26 cellular contexts compared by ENCODE assay signal in the genomic region with DNA sequence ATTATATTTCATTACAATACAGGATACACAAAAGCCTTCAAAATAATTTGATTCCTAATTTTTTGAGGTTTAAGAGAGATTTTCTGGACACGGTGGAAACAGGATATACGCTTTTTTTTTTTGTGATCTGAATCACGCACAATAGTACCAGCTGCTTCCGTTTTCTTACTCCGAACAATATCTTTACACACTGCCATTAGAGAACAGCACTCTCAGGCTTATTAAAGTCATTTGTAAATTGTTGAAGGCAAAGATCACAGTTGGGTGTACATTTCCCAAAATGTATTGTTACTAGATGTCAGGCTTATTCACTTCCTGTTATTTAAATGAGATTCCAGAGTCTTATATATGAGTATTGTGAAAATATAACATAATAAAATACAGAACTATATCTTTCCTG.
DNase-seq lines count a peak whose midpoint lies in the region; ATAC-seq and TF ChIP-seq lines count a peak whose summit lies in the region.
"Had no signal": no experiment of that assay in that cellular context is flagged by ENCODE, and none has a peak within 500 bp of the region (broad histone marks: within the 10 kb centered on the region; RNA-seq: fewer than 3 reads in every experiment).

No MANE protein-coding gene starts in this region.

- intact Hi-C loops in left ventricle myocardium inferior (cut with micrococcal nuclease) = no loop called here
- intact Hi-C loops in heart right ventricle (cut with DNase I) = loop anchor here in 3 of 10 donors (5.0 to 10.0 kb wide), 2 partner anchors 47 to 69 kb away; partner anchors contain the start of gene TMEM47 (in 2 of the 3)
- intact Hi-C loops in activated CD4-positive, alpha-beta T cell treated with anti-CD3 and anti-CD28 coated beads, Interleukin-2, amount 10 ng/mL, durations not matched to agents 24 days and 14 days (cut with micrococcal nuclease) = no loop called here

- H3K36me3 ChIP-seq in left ventricle myocardium inferior (no peaks in the 10 kb centered on the region), heart right ventricle (no peaks in the 10 kb centered on the region)
- H3K36me3 ChIP-seq: lower lobe of right lung, upper lobe of left lung, WERI-Rb-1 had no signal

- H3K27me3 Mint-ChIP-seq in activated CD4-positive, alpha-beta T cell treated with anti-CD3 and anti-CD28 coated beads, Interleukin-2, amount 10 ng/mL, durations not matched to agents 24 days and 14 days = no peaks in the 10 kb centered on the region
- H3K27me3 Mint-ChIP-seq: activated naive CD8-positive, alpha-beta T cell; CD4-positive, alpha-beta T cell; stimulated activated memory B cell treated with anti-CD40 and anti-IgM and Interleukin-4, amounts not matched to agents 10 μg/mL and 1 μg/mL and 100 μg/mL, for 72 hours had no signal

- H3K9me3 ChIP-seq in left ventricle myocardium inferior (replicated peaks) = peaks cover 13% of the 10 kb centered on the region
- H3K9me3 ChIP-seq in heart right ventricle = peaks cover 0 to 20% (median 8%) of the 10 kb centered on the region in 11 donors
- H3K9me3 ChIP-seq: lower lobe of right lung, upper lobe of left lung had no signal

- H3K27ac Mint-ChIP-seq in activated CD4-positive, alpha-beta T cell treated with anti-CD3 and anti-CD28 coated beads, Interleukin-2, amount 10 ng/mL, durations not matched to agents 24 days and 14 days = no peak overlapping the region
- H3K27ac Mint-ChIP-seq: activated naive CD8-positive, alpha-beta T cell; CD4-positive, alpha-beta T cell; natural killer cell; stimulated activated memory B cell treated with anti-CD40 and anti-IgM and Interleukin-4, amounts not matched to agents 10 μg/mL and 1 μg/mL and 100 μg/mL, for 72 hours had no signal

- H3K4me1 ChIP-seq in left ventricle myocardium inferior = no peaks in the 10 kb centered on the region
- H3K4me1 ChIP-seq in heart right ventricle = peaks cover 0 to 2% (median 0%) of the 10 kb centered on the region in 9 donors
- H3K4me1 ChIP-seq: lower lobe of right lung, upper lobe of left lung had no signal

- H3K36me3 Mint-ChIP-seq in activated CD4-positive, alpha-beta T cell treated with anti-CD3 and anti-CD28 coated beads, Interleukin-2, amount 10 ng/mL, durations not matched to agents 24 days and 14 days (ENCODE audit: low read depth) = no peaks in the 10 kb centered on the region
- H3K36me3 Mint-ChIP-seq: activated naive CD8-positive, alpha-beta T cell; natural killer cell; stimulated activated memory B cell treated with anti-CD40 and anti-IgM and Interleukin-4, amounts not matched to agents 10 μg/mL and 1 μg/mL and 100 μg/mL, for 72 hours had no signal

- WGBS in heart right ventricle, 2 donors = 49 to 59% methylated on average over 5 of the region's 5 CpGs

- H3K4me3 ChIP-seq in left ventricle myocardium inferior (peak overlapping the region; percentile 9), heart right ventricle (peak overlapping the region in 1 of 10 donors; percentile 33), cardiac fibroblast (replicated peaks in 1 of 2; ENCODE audit: low read depth in 2 of 2, low read length in 2 of 2) (no peak overlapping the region)
- H3K4me3 ChIP-seq: lower lobe of right lung, upper lobe of left lung had no signal

- H3K27me3 ChIP-seq in left ventricle myocardium inferior (ENCODE audit: low read depth) = no peaks in the 10 kb centered on the region
- no peaks in the 10 kb centered on the region for H3K27me3 ChIP-seq in heart right ventricle
- H3K27me3 ChIP-seq: upper lobe of left lung had no signal

- DNase-seq in left ventricle myocardium inferior = no peak
- DNase-seq in heart right ventricle = no peak
- DNase-seq in cardiac fibroblast (ENCODE audit: low read depth in 2 of 2) = peak; percentile 1 to 16
- DNase-seq in left kidney (ENCODE audit: low read depth, low spot score) = peak; percentile 1
- DNase-seq in activated CD4-positive, alpha-beta T cell treated with anti-CD3 and anti-CD28 coated beads, Interleukin-2, amount 10 ng/mL, durations not matched to agents 24 days and 14 days = no peak
- no peak for DNase-seq in stimulated activated CD4-positive, alpha-beta T cell treated with anti-CD3 and anti-CD28 coated beads, Interleukin-2, amount 100 ng/mL, for 48 hours
- DNase-seq in DMS114 treated with DMSO at 0.1 percent for 48 hours (lab: John Stamatoyannopoulos, UW; ENCODE audit: unreplicated experiment) = no peak
- no peak for DNase-seq in DMS79 (lab: John Stamatoyannopoulos, UW)
- DNase-seq: activated CD4-positive, alpha-beta T cell treated with anti-CD3 and anti-CD28 coated beads for 4 hours; activated CD8-positive, alpha-beta memory T cell treated with anti-CD3 and anti-CD28 coated beads for 24 hours; activated effector memory CD4-positive, alpha-beta T cell treated with anti-CD3 and anti-CD28 coated beads, Interleukin-2, amount 50 U/mL, for 16 hours; activated T-cell treated with anti-CD3 and anti-CD28 coated beads, Interleukin-2, amount 50 U/mL, for 1 hour; anterior cingulate cortex; CD4-positive, alpha-beta T cell; effector CD8-positive, alpha-beta T cell; HCEC 1CT; KG1; lower lobe of right lung; natural killer cell; NCI-H2029 treated with DMSO at 0.1 percent for 48 hours; occipital lobe; upper lobe of left lung; WERI-Rb-1 had no signal

- H3K4me3 Mint-ChIP-seq in activated CD4-positive, alpha-beta T cell treated with anti-CD3 and anti-CD28 coated beads, Interleukin-2, amount 10 ng/mL, durations not matched to agents 24 days and 14 days = no peak overlapping the region
- H3K4me3 Mint-ChIP-seq: activated naive CD8-positive, alpha-beta T cell; CD4-positive, alpha-beta T cell; natural killer cell; stimulated activated memory B cell treated with anti-CD40 and anti-IgM and Interleukin-4, amounts not matched to agents 10 μg/mL and 1 μg/mL and 100 μg/mL, for 72 hours had no signal

- no peak overlapping the region for H3K27ac ChIP-seq in left ventricle myocardium inferior (replicated peaks)
- H3K27ac ChIP-seq in heart right ventricle = peak overlapping the region in 1 of 10 donors; percentile 28
- H3K27ac ChIP-seq: epithelial cell of prostate, lower lobe of right lung, upper lobe of left lung, WERI-Rb-1 had no signal

- H3K4me1 Mint-ChIP-seq in activated CD4-positive, alpha-beta T cell treated with anti-CD3 and anti-CD28 coated beads, Interleukin-2, amount 10 ng/mL, durations not matched to agents 24 days and 14 days = no peaks in the 10 kb centered on the region
- H3K4me1 Mint-ChIP-seq: natural killer cell; stimulated activated memory B cell treated with anti-CD40 and anti-IgM and Interleukin-4, amounts not matched to agents 10 μg/mL and 1 μg/mL and 100 μg/mL, for 72 hours had no signal

- TF ChIP-seq CTCF in left ventricle myocardium inferior (IDR thresholded peaks at IDR 0.05; ENCODE audit: borderline replicate concordance) (no peak), heart right ventricle (IDR thresholded peaks at IDR 0.05) (no peak), cardiac fibroblast (IDR thresholded peaks at IDR 0.05; ENCODE audit: low read depth, low read length) (no peak)

- H3K9me3 Mint-ChIP-seq in activated CD4-positive, alpha-beta T cell treated with anti-CD3 and anti-CD28 coated beads, Interleukin-2, amount 10 ng/mL, durations not matched to agents 24 days and 14 days = no peaks in the 10 kb centered on the region

- ATAC-seq in heart right ventricle = no peak
- ATAC-seq: lower lobe of right lung; natural killer cell; stimulated activated memory B cell treated with anti-CD40 and anti-IgM and Interleukin-4, amounts not matched to agents 10 μg/mL and 1 μg/mL and 100 μg/mL, for 72 hours had no signal

Comparison
In these comparisons a context has a peak if more than half of its experiments do, and no peak if none do; other contexts are left out.
1. DNase-seq: peak in cardiac fibroblast (2 of 2) and left kidney (single experiment); none in left ventricle myocardium inferior (single experiment), heart right ventricle (0 of 2), activated CD4-positive, alpha-beta T cell treated with anti-CD3 and anti-CD28 coated beads, Interleukin-2, amount 10 ng/mL, durations not matched to agents 24 days and 14 days (single experiment), stimulated activated CD4-positive, alpha-beta T cell treated with anti-CD3 and anti-CD28 coated beads, Interleukin-2, amount 100 ng/mL, for 48 hours (0 of 2), DMS114 treated with DMSO at 0.1 percent for 48 hours (single experiment) and DMS79 (single experiment).